Comparison of ENCODE assay signal across 8 cellular contexts in the genomic region with DNA sequence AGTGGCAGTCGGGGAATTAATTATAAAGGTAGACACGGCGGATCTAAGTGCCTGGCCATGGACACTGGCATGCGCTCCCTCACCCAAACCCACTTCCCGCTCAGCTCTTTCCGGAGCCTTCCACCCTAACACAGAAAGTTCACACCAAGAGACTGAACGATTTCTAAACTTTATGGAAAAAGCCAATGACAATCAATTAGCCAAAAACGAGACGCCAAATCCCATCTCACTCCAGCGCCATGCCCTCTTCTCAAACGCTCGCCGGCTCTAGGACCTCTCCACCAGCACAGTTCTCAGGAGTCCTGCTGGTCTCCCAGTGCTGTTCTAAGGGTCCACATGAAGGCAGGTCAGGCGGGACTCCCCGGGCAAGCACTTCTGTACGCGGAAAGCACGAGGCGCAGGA. TPM values are rescaled to one million over a fixed set of nuclear protein-coding genes. Genes with fewer than 3 reads are reported as not detected.
DNase-seq lines count a peak whose midpoint lies in the region; ATAC-seq and TF ChIP-seq lines count a peak whose summit lies in the region.

No MANE protein-coding gene starts in this region.

- 5 to 6% methylated on average over 12 to 13 of the region's 19 CpGs for WGBS in gastroesophageal sphincter (ENCODE audit: low coverage in 1 of 2), 2 donors

- H3K27ac ChIP-seq in AG04450 (ENCODE audit: low read depth, low read length) (peak overlapping the region; percentile 84), gastroesophageal sphincter (peak overlapping the region; percentile 53 to 92 (median 89))

- no peak for TF ChIP-seq POLR2A in gastroesophageal sphincter (IDR thresholded peaks at IDR 0.05)

- DNase-seq in AG04450 (ENCODE audit: low read depth, low spot score) = no peak
- peak; percentile 16 for DNase-seq in SW480 (ENCODE audit: low spot score)
- no peak for DNase-seq in skeletal muscle cell (ENCODE audit: low read depth)
- no peak for DNase-seq in DMS79 (lab: John Stamatoyannopoulos, UW)
- no peak for DNase-seq in NCI-H69 (lab: John Stamatoyannopoulos, UW)

- no peaks in the 10 kb centered on the region for H3K9me3 ChIP-seq in AG04450 (ENCODE audit: control insufficient read depth, insufficient read depth, low read length)
- H3K9me3 ChIP-seq in gastroesophageal sphincter = no peaks in the 10 kb centered on the region

- peak overlapping the region; percentile 99 for H3K4me3 ChIP-seq in AG04450 (ENCODE audit: low read depth, low read length)
- H3K4me3 ChIP-seq in gastroesophageal sphincter = peak overlapping the region; percentile 71 to 72
- H3K4me3 ChIP-seq in skeletal muscle cell (ENCODE audit: low read depth, low read length) = peak overlapping the region; percentile 92

- CTCF ChIA-PET in AG04450 (lab: Charles Lee) = interaction anchor here (0.6 kb wide), 1 partner anchor 389 kb away, joined by 3 read pairs; no protein-coding TSS in a partner anchor

- no peaks in the 10 kb centered on the region for H3K36me3 ChIP-seq in gastroesophageal sphincter

- ATAC-seq in GM21529 (IDR thresholded peaks at IDR 0.05; ENCODE audit: unreplicated experiment) = peak; percentile 0
- no peak for ATAC-seq in gastroesophageal sphincter
- ATAC-seq in GM18511 (IDR thresholded peaks at IDR 0.05; ENCODE audit: unreplicated experiment) = no peak

- TF ChIP-seq CTCF in AG04450 (IDR thresholded peaks at IDR 0.05; ENCODE audit: low read depth, low read length) = no peak
- TF ChIP-seq CTCF in gastroesophageal sphincter (IDR thresholded peaks at IDR 0.05) = no peak

- TF ChIP-seq EP300 in gastroesophageal sphincter (IDR thresholded peaks at IDR 0.05) = no peak

- POLR2A ChIA-PET in AG04450 (lab: Yijun Ruan, JAX) = interaction anchor here (0.6 kb wide), 1 partner anchor 37 kb away, joined by 6 read pairs; no protein-coding TSS in a partner anchor

- H3K27me3 ChIP-seq in AG04450 (ENCODE audit: control insufficient read depth, insufficient read depth, low read length) (no peaks in the 10 kb centered on the region), gastroesophageal sphincter (no peaks in the 10 kb centered on the region)

- peaks cover 4 to 29% (median 12%) of the 10 kb centered on the region in 3 donors for H3K4me1 ChIP-seq in gastroesophageal sphincter

RNA-seq across cellular contexts. Expression of gene SF3B5, which starts 0.6 kb away (rescaled TPM):
- polyA plus RNA-seq in AG04450 (2011; rRNA removed) = 152 and 200 TPM in 2 replicates
- 121 and 210 TPM in 2 replicates for polyA minus RNA-seq in AG04450 (2011; rRNA and poly(A)+ RNA removed)
- 100 to 1,000 TPM; 102 to 123 (median 116) TPM for total RNA-seq in gastroesophageal sphincter

RNA-seq across cellular contexts. Expression of gene STX11, which starts 55.6 kb away (rescaled TPM):
- 0.16 and 0.17 TPM in 2 replicates for polyA plus RNA-seq in AG04450 (2011; rRNA removed)
- 0.18 TPM in 1 of 2 replicates, not detected in the other for polyA minus RNA-seq in AG04450 (2011; rRNA and poly(A)+ RNA removed)
- 10 to 100 TPM in 1 of 4 donors, 1 to 10 TPM in 2, under 1 TPM in 1; 0.62 to 11.0 (median 6.4) TPM for total RNA-seq in gastroesophageal sphincter
